8 cellular contexts compared by ENCODE assay signal in the genomic region with DNA sequence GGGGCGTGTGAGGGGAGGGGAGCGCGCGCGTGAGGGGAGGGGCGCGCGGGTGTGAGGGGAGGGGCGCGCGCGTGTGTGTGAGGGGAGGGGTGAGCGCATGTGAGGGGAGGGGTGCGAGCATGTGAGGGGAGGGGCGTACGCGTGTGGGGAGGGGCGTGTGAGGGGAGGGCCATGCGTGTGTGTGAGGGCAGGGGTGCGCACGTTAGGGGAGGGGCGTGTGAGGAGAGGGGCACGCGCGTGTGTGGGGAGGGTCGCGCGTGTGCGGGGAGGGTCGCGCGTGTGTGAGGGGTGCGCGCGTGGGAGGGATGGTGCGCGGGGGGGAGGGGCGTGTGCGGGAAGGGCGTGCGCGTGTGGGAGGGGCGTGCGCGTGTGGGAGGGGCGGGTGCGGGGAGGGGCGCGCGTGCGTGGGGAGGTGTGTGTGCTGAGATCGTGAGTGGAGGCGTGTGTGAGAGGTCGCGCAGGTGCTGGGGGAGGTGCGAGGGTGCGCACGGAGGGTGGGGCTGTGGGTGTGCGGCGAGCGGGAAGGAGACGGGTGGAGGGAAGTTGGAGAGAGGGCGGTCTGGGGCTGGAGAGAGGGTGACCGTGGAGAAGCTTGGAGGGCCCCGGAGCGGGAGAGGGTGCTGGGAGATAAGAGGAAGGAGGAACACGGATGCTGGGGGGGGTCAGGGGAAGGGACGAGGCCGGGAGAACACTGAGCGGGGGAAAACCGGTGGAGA. TPM values are rescaled to one million over a fixed set of nuclear protein-coding genes. Genes with fewer than 3 reads are reported as not detected.
DNase-seq lines count a peak whose midpoint lies in the region; ATAC-seq and TF ChIP-seq lines count a peak whose summit lies in the region.

No MANE protein-coding gene starts in this region.

- H3K9me3 Mint-ChIP-seq in activated naive CD4-positive, alpha-beta T cell treated with anti-CD3 and anti-CD28 coated beads for 36 hours: no peaks in the 10 kb centered on the region

- ATAC-seq in upper lobe of left lung (ENCODE audit: low FRiP score in 2 of 2): peak; percentile 75 to 81
- ATAC-seq in GM21526 (IDR thresholded peaks at IDR 0.05; ENCODE audit: low FRiP score, unreplicated experiment): no peak

- peak overlapping the region; percentile 96 for H3K27ac ChIP-seq in neutrophil
- H3K27ac ChIP-seq in upper lobe of left lung: peak overlapping the region; percentile 87 to 94 (median 90)

- TF ChIP-seq EP300 in upper lobe of left lung (IDR thresholded peaks at IDR 0.05): no peak

- H3K4me1 Mint-ChIP-seq in activated naive CD4-positive, alpha-beta T cell treated with anti-CD3 and anti-CD28 coated beads for 36 hours (ENCODE audit: low read depth): peaks cover 36% of the 10 kb centered on the region

- intact Hi-C loops in activated naive CD4-positive, alpha-beta T cell treated with anti-CD3 and anti-CD28 coated beads for 36 hours (cut with micrococcal nuclease): loop anchor here (1.0 to 10.0 kb wide), 11 partner anchors 16 to 690 kb away; a partner anchor contains a TSS

- H3K4me3 Mint-ChIP-seq in activated naive CD4-positive, alpha-beta T cell treated with anti-CD3 and anti-CD28 coated beads for 36 hours: peak overlapping the region; percentile 97

- H3K9me3 ChIP-seq in BE2C (no peaks in the 10 kb centered on the region), neutrophil (no peaks in the 10 kb centered on the region), upper lobe of left lung (no peaks in the 10 kb centered on the region)

- H3K4me1 ChIP-seq in BE2C (no peaks in the 10 kb centered on the region), neutrophil (ENCODE audit: control insufficient read depth in 1 of 2, insufficient read depth in 1 of 2, low read depth in 1 of 2, low read length in 1 of 2) (peaks cover 34 to 35% of the 10 kb centered on the region in 2 experiments), upper lobe of left lung (peaks cover 12 to 18% (median 15%) of the 10 kb centered on the region in 4 donors)

- DNase-seq in BE2C: peak; percentile 42
- peak; percentile 22 for DNase-seq in HCEC 1CT
- peak; percentile 68 for DNase-seq in SK-MEL-5 (ENCODE audit: low read depth, low spot score)
- DNase-seq in activated naive CD4-positive, alpha-beta T cell treated with anti-CD3 and anti-CD28 coated beads for 36 hours: peak; percentile 74
- peak; percentile 78 for DNase-seq in germinal center (ENCODE audit: low spot score)
- peak; percentile 74 to 94 for DNase-seq in upper lobe of left lung

- H3K36me3 ChIP-seq in BE2C: peaks cover 5% of the 10 kb centered on the region; the same call in 1 of the 2 replicates
- peaks cover 12% of the 10 kb centered on the region for H3K36me3 ChIP-seq in neutrophil
- H3K36me3 ChIP-seq in upper lobe of left lung: peaks cover 0 to 19% (median 2%) of the 10 kb centered on the region in 4 donors

- H3K27ac Mint-ChIP-seq in activated naive CD4-positive, alpha-beta T cell treated with anti-CD3 and anti-CD28 coated beads for 36 hours: peak overlapping the region; percentile 44

- peaks cover 2% of the 10 kb centered on the region for H3K36me3 Mint-ChIP-seq in activated naive CD4-positive, alpha-beta T cell treated with anti-CD3 and anti-CD28 coated beads for 36 hours (ENCODE audit: low read depth)

- 1% methylated on average over 29 to 35 of the region's 71 CpGs for WGBS in upper lobe of left lung, 2 donors

- no peaks in the 10 kb centered on the region for H3K27me3 Mint-ChIP-seq in activated naive CD4-positive, alpha-beta T cell treated with anti-CD3 and anti-CD28 coated beads for 36 hours (ENCODE audit: low read depth)

- in situ Hi-C loops in SK-MEL-5 (cut with HindIII; ENCODE audit: low pct_unique_long_range_greater_than_20kb, low sequenced_read_pairs): no loop called here

- H3K27me3 ChIP-seq in BE2C (no peaks in the 10 kb centered on the region), neutrophil (no peaks in the 10 kb centered on the region), upper lobe of left lung (no peaks in the 10 kb centered on the region)

- TF ChIP-seq POLR2A in upper lobe of left lung (IDR thresholded peaks at IDR 0.05): peak in 1 of 4 donors; percentile 16

- CTCF ChIA-PET in activated naive CD4-positive, alpha-beta T cell treated with anti-CD3 and anti-CD28 coated beads for 36 hours (lab: Charles Lee): interaction anchor here (0.7 to 9.9 kb wide), 2 partner anchors 18 to 52 kb away, joined by 3 to 181 read pairs; a partner anchor contains a TSS

- no peak for TF ChIP-seq CTCF in BE2C (IDR thresholded peaks at IDR 0.05; ENCODE audit: low read depth, low read length)
- TF ChIP-seq CTCF in neutrophil (IDR thresholded peaks at IDR 0.05): peak; percentile 37
- TF ChIP-seq CTCF in upper lobe of left lung (IDR thresholded peaks at IDR 0.05): no peak

- H3K4me3 ChIP-seq in BE2C (ENCODE audit: low read depth, low read length): peak overlapping the region; percentile 49
- peak overlapping the region; percentile 88 to 97 for H3K4me3 ChIP-seq in neutrophil (ENCODE audit: low read depth in 1 of 2, low read length in 1 of 2)
- peak overlapping the region; percentile 86 to 99 (median 94) for H3K4me3 ChIP-seq in upper lobe of left lung

RNA-seq across cellular contexts. Expression of a gene that starts 19.7 kb away (rescaled TPM):
- 28.4 TPM for polyA plus RNA-seq in BE2C (2012; ENCODE audit: insufficient read depth, insufficient read length, low read depth)
- 52.9 and 53.9 TPM in 2 replicates for total RNA-seq in SK-MEL-5 (2014; rRNA removed; shearing (Covaris generic))
- polyA plus RNA-seq in SK-MEL-5 (2015; cell fraction: cytosol; rRNA removed): 30.5 and 39.3 TPM in 2 replicates
- polyA plus RNA-seq in SK-MEL-5 (2015; cell fraction: nucleus; rRNA removed): 459 and 547 TPM in 2 replicates
- 10 to 100 TPM; 24.4 to 27.5 TPM for total RNA-seq in activated naive CD4-positive, alpha-beta T cell treated with anti-CD3 and anti-CD28 coated beads for 36 hours
- total RNA-seq in upper lobe of left lung: 10 to 100 TPM; 27.7 to 90.1 (median 45.2) TPM

Comparison
In these comparisons a context has a peak if more than half of its experiments do, and no peak if none do; other contexts are left out.
1. DNase-seq: peak in every context shown above with its lines; median percentile 84 in upper lobe of left lung; 78 in germinal center; 74 in activated naive CD4-positive, alpha-beta T cell treated with anti-CD3 and anti-CD28 coated beads for 36 hours; 68 in SK-MEL-5; 42 in BE2C; 22 in HCEC 1CT.